28 cellular contexts compared by ENCODE assay signal in the genomic region with DNA sequence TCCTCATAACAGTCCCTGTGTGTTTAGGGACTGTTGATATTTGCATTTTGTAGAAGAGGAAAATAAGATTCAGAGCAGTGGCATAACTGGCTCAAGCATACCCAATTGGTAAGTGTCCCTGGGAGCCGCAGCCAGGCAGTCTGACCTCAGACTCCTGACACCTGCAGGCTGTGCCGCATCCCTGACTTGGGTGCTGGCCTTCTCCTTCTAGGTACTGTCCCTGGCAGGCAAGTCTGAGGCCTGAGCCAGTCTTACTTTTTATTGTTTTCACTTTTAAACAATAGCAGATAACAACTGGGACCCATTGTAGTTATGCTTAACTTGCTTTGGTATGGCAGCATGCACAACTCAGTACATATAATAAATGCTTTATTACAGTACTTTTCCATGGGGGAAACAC.
"Had no signal": no experiment of that assay in that cellular context is flagged by ENCODE, and none has a peak within 500 bp of the region (broad histone marks: within the 10 kb centered on the region; RNA-seq: fewer than 3 reads in every experiment).

No MANE protein-coding gene starts in this region.

- H3K9me3 Mint-ChIP-seq: mesothelial cell of epicardium; naive B cell; natural killer cell; nephron progenitor cell; neural progenitor cell; stimulated activated memory B cell treated with anti-CD40 and anti-IgM and Interleukin-4, amounts not matched to agents 10 μg/mL and 1 μg/mL and 100 μg/mL, for 72 hours; stimulated activated naive CD8-positive, alpha-beta T cell treated with anti-CD3 and anti-CD28 coated beads, Interleukin-15, amount 100 ng/mL, for 72 hours; type B pancreatic cell had no signal

- H3K4me1 Mint-ChIP-seq: immature natural killer cell; naive B cell; natural killer cell; stimulated activated memory B cell treated with anti-CD40 and anti-IgM and Interleukin-4, amounts not matched to agents 10 μg/mL and 1 μg/mL and 100 μg/mL, for 72 hours; stimulated activated naive CD8-positive, alpha-beta T cell treated with anti-CD3 and anti-CD28 coated beads, Interleukin-15, amount 100 ng/mL, for 72 hours had no signal

- H3K4me3 ChIP-seq: left ventricle myocardium inferior, lung, neural progenitor cell, ovary, right atrium auricular region, right lobe of liver, skin epidermis, tibial nerve, uterus had no signal

- DNase-seq: hypothalamus; immature natural killer cell; kidney; left colon; left ventricle myocardium inferior; mesendoderm; naive B cell; natural killer cell; nephron progenitor cell; ovary; right lobe of liver; stimulated activated CD4-positive, alpha-beta T cell treated with anti-CD3 and anti-CD28 coated beads, Interleukin-1b, Interleukin-23, amount 100 ng/mL, for 48 hours; stimulated activated CD4-positive, alpha-beta T cell treated with anti-CD3 and anti-CD28 coated beads, Interleukin-2, amount 100 ng/mL, for 48 hours; stimulated activated CD4-positive, alpha-beta T cell treated with anti-CD3 and anti-CD28 coated beads, Interleukin-4, amount 100 ng/mL, for 4 hours; stimulated activated CD8-positive, alpha-beta memory T cell treated with anti-CD3 and anti-CD28 coated beads, Interleukin-4, amount 100 ng/mL, for 48 hours; stimulated activated naive CD4-positive, alpha-beta T cell treated with Interleukin-2 at 50 U/mL for 16 hours; stimulated activated naive CD8-positive, alpha-beta T cell treated with anti-CD3 and anti-CD28 coated beads, Interleukin-15, amount 100 ng/mL, for 72 hours; substantia nigra; uterus had no signal

- ATAC-seq: left colon; natural killer cell; right lobe of liver; stimulated activated memory B cell treated with anti-CD40 and anti-IgM and Interleukin-4, amounts not matched to agents 10 μg/mL and 1 μg/mL and 100 μg/mL, for 72 hours; stimulated activated naive CD8-positive, alpha-beta T cell treated with anti-CD3 and anti-CD28 coated beads, Interleukin-15, amount 100 ng/mL, for 72 hours had no signal

- H3K9me3 ChIP-seq: left ventricle myocardium inferior, ovary, right atrium auricular region, right lobe of liver, tibial nerve, uterus had no signal

- H3K36me3 ChIP-seq: left ventricle myocardium inferior, neural progenitor cell, ovary, right atrium auricular region, right lobe of liver, tibial nerve, uterus had no signal

- H3K4me1 ChIP-seq: left ventricle myocardium inferior, neural progenitor cell, right atrium auricular region, right lobe of liver, uterus had no signal

- H3K27ac ChIP-seq: left ventricle myocardium inferior, neural progenitor cell, ovary, right atrium auricular region, right lobe of liver, skin epidermis, tibial nerve, uterus had no signal

- H3K4me2 ChIP-seq: neural progenitor cell had no signal

- H2AFZ ChIP-seq: neural progenitor cell had no signal

- H3K27me3 ChIP-seq: neural progenitor cell, ovary, right atrium auricular region, right lobe of liver, tibial nerve, uterus had no signal

- H3K27me3 Mint-ChIP-seq: naive B cell; progenitor cell of endocrine pancreas; stimulated activated memory B cell treated with anti-CD40 and anti-IgM and Interleukin-4, amounts not matched to agents 10 μg/mL and 1 μg/mL and 100 μg/mL, for 72 hours; stimulated activated naive CD8-positive, alpha-beta T cell treated with anti-CD3 and anti-CD28 coated beads, Interleukin-15, amount 100 ng/mL, for 72 hours had no signal

- H3K36me3 Mint-ChIP-seq: immature natural killer cell; mesothelial cell of epicardium; naive B cell; natural killer cell; neural progenitor cell; stimulated activated memory B cell treated with anti-CD40 and anti-IgM and Interleukin-4, amounts not matched to agents 10 μg/mL and 1 μg/mL and 100 μg/mL, for 72 hours; type B pancreatic cell had no signal

- H3K27ac Mint-ChIP-seq: immature natural killer cell; mesothelial cell of epicardium; natural killer cell; nephron progenitor cell; neural progenitor cell; progenitor cell of endocrine pancreas; stimulated activated memory B cell treated with anti-CD40 and anti-IgM and Interleukin-4, amounts not matched to agents 10 μg/mL and 1 μg/mL and 100 μg/mL, for 72 hours; stimulated activated naive CD8-positive, alpha-beta T cell treated with anti-CD3 and anti-CD28 coated beads, Interleukin-15, amount 100 ng/mL, for 72 hours; type B pancreatic cell had no signal

- H3K4me3 Mint-ChIP-seq: immature natural killer cell; mesothelial cell of epicardium; naive B cell; natural killer cell; nephron progenitor cell; neural progenitor cell; stimulated activated memory B cell treated with anti-CD40 and anti-IgM and Interleukin-4, amounts not matched to agents 10 μg/mL and 1 μg/mL and 100 μg/mL, for 72 hours; stimulated activated naive CD8-positive, alpha-beta T cell treated with anti-CD3 and anti-CD28 coated beads, Interleukin-15, amount 100 ng/mL, for 72 hours; type B pancreatic cell had no signal
